9 cellular contexts compared by ENCODE assay signal in genomic region chr7:26185131-26185906, GRCh38. TPM values are rescaled to one million over a fixed set of nuclear protein-coding genes. Genes with fewer than 3 reads are reported as not detected.
DNase-seq lines count a peak whose midpoint lies in the region; ATAC-seq and TF ChIP-seq lines count a peak whose summit lies in the region.
"Not testable (repeated sequence)": the region's sequence is repeated elsewhere in the genome, so short reads cannot be mapped to it uniquely, and the experiment has no call there.
"Had no signal": no experiment of that assay in that cellular context is flagged by ENCODE, and none has a peak within 500 bp of the region (broad histone marks: within the 10 kb centered on the region; RNA-seq: fewer than 3 reads in every experiment).

No MANE protein-coding gene starts in this region.

- peak; percentile 57 for ATAC-seq in GM19351 (IDR thresholded peaks at IDR 0.05; ENCODE audit: unreplicated experiment)
- peak; percentile 46 for ATAC-seq in HG03521 (IDR thresholded peaks at IDR 0.05; ENCODE audit: unreplicated experiment)
- ATAC-seq in WTC11, result not testable (repeated sequence)
- peak; percentile 6 to 68 for ATAC-seq in activated naive CD4-positive, alpha-beta T cell treated with anti-CD3 and anti-CD28 coated beads, Interleukin-2, amount 50 U/mL, for 72 hours
- peak; percentile 10 for ATAC-seq in left colon
- ATAC-seq in stimulated activated memory B cell treated with anti-CD40 and anti-IgM and Interleukin-4, amounts not matched to agents 10 μg/mL and 1 μg/mL and 100 μg/mL, for 72 hours, result peak; percentile 53

- not testable (repeated sequence) for H3K4me2 ChIP-seq in OCI-LY3 (ENCODE audit: low read length)

- CTCF ChIA-PET in WTC11 (lab: Charles Lee), result not testable (repeated sequence)

- not testable (repeated sequence) for H3K4me3 Mint-ChIP-seq in WTC11; stimulated activated memory B cell treated with anti-CD40 and anti-IgM and Interleukin-4, amounts not matched to agents 10 μg/mL and 1 μg/mL and 100 μg/mL, for 72 hours

- peaks cover 50% of the 10 kb centered on the region for H3K4me1 Mint-ChIP-seq in WTC11
- peaks cover 60% of the 10 kb centered on the region for H3K4me1 Mint-ChIP-seq in stimulated activated memory B cell treated with anti-CD40 and anti-IgM and Interleukin-4, amounts not matched to agents 10 μg/mL and 1 μg/mL and 100 μg/mL, for 72 hours

- peaks cover 26% of the 10 kb centered on the region for H3K79me2 ChIP-seq in OCI-LY3 (ENCODE audit: low read length)

- not testable (repeated sequence) for H2AFZ ChIP-seq in OCI-LY3 (ENCODE audit: low read depth, low read length)

- H3K27ac ChIP-seq in OCI-LY3 (ENCODE audit: low read length), result peak overlapping the region; percentile 43

- H3K9me3 ChIP-seq in OCI-LY3 (ENCODE audit: insufficient read depth, low read length), result not testable (repeated sequence)

- not testable (repeated sequence) for H3K4me1 ChIP-seq in OCI-LY3 (ENCODE audit: low read length)

- H3K27me3 Mint-ChIP-seq in WTC11 (ENCODE audit: low read depth); stimulated activated memory B cell treated with anti-CD40 and anti-IgM and Interleukin-4, amounts not matched to agents 10 μg/mL and 1 μg/mL and 100 μg/mL, for 72 hours: not testable (repeated sequence)

- intact Hi-C loops in left colon (cut with DNase I, micrococcal nuclease), result not testable (repeated sequence)

- H3K9me3 Mint-ChIP-seq in WTC11; activated naive CD4-positive, alpha-beta T cell treated with anti-CD3 and anti-CD28 coated beads, Interleukin-2, amount 50 U/mL, for 72 hours; stimulated activated memory B cell treated with anti-CD40 and anti-IgM and Interleukin-4, amounts not matched to agents 10 μg/mL and 1 μg/mL and 100 μg/mL, for 72 hours: not testable (repeated sequence)

- not testable (repeated sequence) for H3K9ac ChIP-seq in OCI-LY3 (ENCODE audit: low read length)

- H3K4me3 ChIP-seq in OCI-LY3 (ENCODE audit: low read length), result not testable (repeated sequence)

- DNase-seq in DMS 273 (lab: John Stamatoyannopoulos, UW; ENCODE audit: unreplicated experiment), result peak; percentile 60
- DNase-seq in WTC11 (ENCODE audit: low spot score); activated naive CD4-positive, alpha-beta T cell treated with anti-CD3 and anti-CD28 coated beads, Interleukin-2, amount 50 U/mL, for 72 hours (ENCODE audit: low spot score in 2 of 2); left colon: not testable (repeated sequence)

- peaks cover 48% of the 10 kb centered on the region for H3K36me3 Mint-ChIP-seq in WTC11
- peaks cover 3 to 41% of the 10 kb centered on the region in 2 donors for H3K36me3 Mint-ChIP-seq in activated naive CD4-positive, alpha-beta T cell treated with anti-CD3 and anti-CD28 coated beads, Interleukin-2, amount 50 U/mL, for 72 hours
- peaks cover 27% of the 10 kb centered on the region for H3K36me3 Mint-ChIP-seq in stimulated activated memory B cell treated with anti-CD40 and anti-IgM and Interleukin-4, amounts not matched to agents 10 μg/mL and 1 μg/mL and 100 μg/mL, for 72 hours

- H3K27ac Mint-ChIP-seq in WTC11, result peak overlapping the region; percentile 92
- peak overlapping the region; percentile 73 to 92 for H3K27ac Mint-ChIP-seq in activated naive CD4-positive, alpha-beta T cell treated with anti-CD3 and anti-CD28 coated beads, Interleukin-2, amount 50 U/mL, for 72 hours
- H3K27ac Mint-ChIP-seq in stimulated activated memory B cell treated with anti-CD40 and anti-IgM and Interleukin-4, amounts not matched to agents 10 μg/mL and 1 μg/mL and 100 μg/mL, for 72 hours, result peak overlapping the region; percentile 46

- H3K27me3 ChIP-seq in OCI-LY3 (ENCODE audit: low read depth, low read length), result not testable (repeated sequence)

- peaks cover 38% of the 10 kb centered on the region for H4K20me1 ChIP-seq in OCI-LY3 (ENCODE audit: insufficient read depth, low read length)

- H3K36me3 ChIP-seq in OCI-LY3 (replicated peaks; ENCODE audit: low read depth, low read length), result peaks cover 39% of the 10 kb centered on the region

- TF ChIP-seq CTCF in OCI-LY3 (IDR thresholded peaks at IDR 0.05; ENCODE audit: low read depth, low read length); WTC11 (IDR thresholded peaks at IDR 0.05): not testable (repeated sequence)

- POLR2A ChIA-PET in WTC11 (lab: Charles Lee), result not testable (repeated sequence)

TF ChIP-seq in WTC11, 78 proteins besides CTCF, POLR2A, EP300 and RAD21:
- TF ChIP-seq AR (CRISPR knock-in tag; IDR thresholded peaks at IDR 0.05) (0 out of 2 replicates have a peak, but pooled peaks have one; percentile 36), ARID4B (CRISPR knock-in tag; IDR thresholded peaks at IDR 0.05; ENCODE audit: borderline replicate concordance) (peak; percentile 36; the same call in 1 of the 2 replicates), PRRX2 (CRISPR knock-in tag; IDR thresholded peaks at IDR 0.05) (peak; percentile 30; the same call in 1 of the 2 replicates), NFATC4 (CRISPR knock-in tag; IDR thresholded peaks at IDR 0.05) (peak; percentile 23; the same call in 1 of the 2 replicates)
TF ChIP-seq in WTC11: peak in this region for 4; not testable (repeated sequence) for 74.

RNA-seq across cellular contexts. Expression of gene HNRNPA2B1, which starts 15.2 kb away (rescaled TPM):
- 1,081 to 1,101 TPM (median 1,097 TPM) in 3 replicates for total RNA-seq in WTC11 (2021)
- 100 to 1,000 TPM; 695 to 940 TPM for total RNA-seq in activated naive CD4-positive, alpha-beta T cell treated with anti-CD3 and anti-CD28 coated beads, Interleukin-2, amount 50 U/mL, for 72 hours
- 100 to 1,000 TPM; 295 to 453 TPM for total RNA-seq in left colon

RNA-seq across cellular contexts. Expression of gene CBX3, which starts 16.2 kb away (rescaled TPM):
- 204 to 232 TPM (median 213 TPM) in 3 replicates for total RNA-seq in WTC11 (2021)
- 100 to 1,000 TPM; 212 to 271 TPM for total RNA-seq in activated naive CD4-positive, alpha-beta T cell treated with anti-CD3 and anti-CD28 coated beads, Interleukin-2, amount 50 U/mL, for 72 hours
- total RNA-seq in left colon, result 10 to 100 TPM; 73.3 to 81.3 TPM

RNA-seq across cellular contexts. Expression of gene NFE2L3, which starts 33.3 kb away (rescaled TPM):
- 66.8 to 68.6 TPM (median 68.5 TPM) in 3 replicates for total RNA-seq in WTC11 (2021)
- 10 to 100 TPM; 13.0 to 24.0 TPM for total RNA-seq in activated naive CD4-positive, alpha-beta T cell treated with anti-CD3 and anti-CD28 coated beads, Interleukin-2, amount 50 U/mL, for 72 hours
- 10 to 100 TPM in 1 of 2 donors, 1 to 10 TPM in 1; 8.8 to 13.4 TPM for total RNA-seq in left colon
- total RNA-seq: SJCRH30 had no signal
